1 cellular context compared by ENCODE assay signal in the genomic region with DNA sequence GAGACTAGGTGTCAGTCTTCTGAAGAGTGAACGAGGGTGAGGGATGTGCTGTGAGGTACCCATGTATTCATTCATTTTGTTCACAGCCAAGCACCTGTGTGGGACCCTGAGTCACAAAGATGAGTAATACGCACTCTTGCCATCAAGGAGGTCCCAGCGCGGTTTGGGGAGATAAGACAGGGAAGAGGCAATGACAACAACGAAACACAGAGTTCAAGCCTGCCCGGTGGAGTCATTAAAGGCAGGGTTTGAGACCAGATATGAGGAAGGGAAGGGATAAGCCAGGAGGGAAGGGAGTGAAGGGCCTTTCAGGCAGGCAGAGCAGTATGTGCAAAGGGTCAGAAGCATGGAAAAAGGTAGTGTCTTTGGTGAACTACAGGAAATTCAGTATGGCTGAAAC.
TF ChIP-seq lines count a peak whose summit lies in the region.

No MANE protein-coding gene starts in this region.

TF ChIP-seq in K562, 482 proteins besides CTCF, POLR2A, EP300 and RAD21 (continued from another document):
- TF ChIP-seq, protein P1, sequence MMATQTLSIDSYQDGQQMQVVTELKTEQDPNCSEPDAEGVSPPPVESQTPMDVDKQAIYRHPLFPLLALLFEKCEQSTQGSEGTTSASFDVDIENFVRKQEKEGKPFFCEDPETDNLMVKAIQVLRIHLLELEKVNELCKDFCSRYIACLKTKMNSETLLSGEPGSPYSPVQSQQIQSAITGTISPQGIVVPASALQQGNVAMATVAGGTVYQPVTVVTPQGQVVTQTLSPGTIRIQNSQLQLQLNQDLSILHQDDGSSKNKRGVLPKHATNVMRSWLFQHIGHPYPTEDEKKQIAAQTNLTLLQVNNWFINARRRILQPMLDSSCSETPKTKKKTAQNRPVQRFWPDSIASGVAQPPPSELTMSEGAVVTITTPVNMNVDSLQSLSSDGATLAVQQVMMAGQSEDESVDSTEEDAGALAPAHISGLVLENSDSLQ (IDR thresholded peaks at IDR 0.05), result peak; percentile 38; the same call in 1 of the 2 replicates
- TF ChIP-seq FOS (IDR thresholded peaks at IDR 0.05; ENCODE audit: extremely low read depth, insufficient read length) (peak; percentile 55), MTA3 (IDR thresholded peaks at IDR 0.05; ENCODE audit: borderline replicate concordance) (0 out of 2 replicates have a peak, but pooled peaks have one; percentile 64), ATF7 (IDR thresholded peaks at IDR 0.05) (peak; percentile 59; the same call in 1 of the 2 replicates), ZEB2 (IDR thresholded peaks at IDR 0.05) (peak; percentile 95), SMARCC2 (IDR thresholded peaks at IDR 0.05; ENCODE audit: low read depth) (peak; percentile 87), CBFA2T2 (conservative IDR thresholded peaks at IDR 0.05) (peak; percentile 82), ARNT (IDR thresholded peaks at IDR 0.05) (0 out of 4 replicates have a peak, but pooled peaks of 1 of the 2 experiments have one; percentile 25), HDAC1 (IDR thresholded peaks at IDR 0.05) (peak in 1 of 2 experiments; percentile 75; a peak in 2 of 4 replicates), MECOM (CRISPR knock-in tag; IDR thresholded peaks at IDR 0.05) (peak; percentile 74; the same call in 1 of the 2 replicates), CBFA2T3 (IDR thresholded peaks at IDR 0.05) (peak; percentile 89), MTA1 (IDR thresholded peaks at IDR 0.05; ENCODE audit: borderline replicate concordance) (peak; percentile 75; the same call in 1 of the 2 replicates), MEIS2 (IDR thresholded peaks at IDR 0.05; ENCODE audit: partially characterized antibody) (peak; percentile 42), MTA2 (IDR thresholded peaks at IDR 0.05; ENCODE audit: low read depth) (peak; percentile 64; the same call in 1 of the 2 replicates), FOXK2 (conservative IDR thresholded peaks at IDR 0.05 in 1 of 2, IDR thresholded peaks at IDR 0.05 in 1 of 2; ENCODE audit: low read depth in 2 of 2) (peak; percentile 81 to 89), BCOR (IDR thresholded peaks at IDR 0.05) (0 out of 2 replicates have a peak, but pooled peaks have one; percentile 40), ZFPM2 (CRISPR knock-in tag; IDR thresholded peaks at IDR 0.05) (no peak), JUND (IDR thresholded peaks at IDR 0.05; ENCODE audit: borderline replicate concordance, low read depth, low read length) (peak; percentile 89), JUND (tag; IDR thresholded peaks at IDR 0.05; ENCODE audit: borderline replicate concordance, low read depth, low read length) (peak; percentile 89; the same call in 2 of the 3 replicates), TRIM24 (IDR thresholded peaks at IDR 0.05) (peak; percentile 66 to 76), NFIC (IDR thresholded peaks at IDR 0.05) (peak; percentile 35; the same call in 1 of the 2 replicates), JUN (IDR thresholded peaks at IDR 0.05; ENCODE audit: borderline replicate concordance, low read depth, low read length) (peak; percentile 88; the same call in 1 of the 2 replicates), JUN (CRISPR knock-in tag; IDR thresholded peaks at IDR 0.05; ENCODE audit: borderline replicate concordance) (no peak), SOX6 (IDR thresholded peaks at IDR 0.05) (peak; percentile 76), ZNF561 (CRISPR knock-in tag; conservative IDR thresholded peaks at IDR 0.05) (no peak), BACH1 (tag; IDR thresholded peaks at IDR 0.05) (no peak), EHMT2 (IDR thresholded peaks at IDR 0.05) (0 out of 2 replicates have a peak, but pooled peaks have one; percentile 51), POLR2AphosphoS5 (IDR thresholded peaks at IDR 0.05; ENCODE audit: control insufficient read depth, insufficient read depth, low read depth, low read length) (peak; percentile 42; the same call in 1 of the 2 replicates), SP2 (IDR thresholded peaks at IDR 0.05; ENCODE audit: extremely low read depth, low read depth, low read length, poor library complexity, severe bottlenecking) (no peak), ZNF224 (CRISPR knock-in tag; IDR thresholded peaks at IDR 0.05) (no peak), NBN (IDR thresholded peaks at IDR 0.05; ENCODE audit: low read depth) (peak; percentile 55; the same call in 1 of the 2 replicates), NCOR1 (IDR thresholded peaks at IDR 0.05) (peak; percentile 56), TAL1 (IDR thresholded peaks at IDR 0.05) (peak; percentile 57)
- TF ChIP-seq, protein P2, sequence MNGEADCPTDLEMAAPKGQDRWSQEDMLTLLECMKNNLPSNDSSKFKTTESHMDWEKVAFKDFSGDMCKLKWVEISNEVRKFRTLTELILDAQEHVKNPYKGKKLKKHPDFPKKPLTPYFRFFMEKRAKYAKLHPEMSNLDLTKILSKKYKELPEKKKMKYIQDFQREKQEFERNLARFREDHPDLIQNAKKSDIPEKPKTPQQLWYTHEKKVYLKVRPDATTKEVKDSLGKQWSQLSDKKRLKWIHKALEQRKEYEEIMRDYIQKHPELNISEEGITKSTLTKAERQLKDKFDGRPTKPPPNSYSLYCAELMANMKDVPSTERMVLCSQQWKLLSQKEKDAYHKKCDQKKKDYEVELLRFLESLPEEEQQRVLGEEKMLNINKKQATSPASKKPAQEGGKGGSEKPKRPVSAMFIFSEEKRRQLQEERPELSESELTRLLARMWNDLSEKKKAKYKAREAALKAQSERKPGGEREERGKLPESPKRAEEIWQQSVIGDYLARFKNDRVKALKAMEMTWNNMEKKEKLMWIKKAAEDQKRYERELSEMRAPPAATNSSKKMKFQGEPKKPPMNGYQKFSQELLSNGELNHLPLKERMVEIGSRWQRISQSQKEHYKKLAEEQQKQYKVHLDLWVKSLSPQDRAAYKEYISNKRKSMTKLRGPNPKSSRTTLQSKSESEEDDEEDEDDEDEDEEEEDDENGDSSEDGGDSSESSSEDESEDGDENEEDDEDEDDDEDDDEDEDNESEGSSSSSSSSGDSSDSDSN (IDR thresholded peaks at IDR 0.05; ENCODE audit: borderline replicate concordance in 1 of 2, low read depth in 2 of 2, low read length in 2 of 2), result peak in 1 of 2 experiments; percentile 67; a peak in 1 of 4 replicates
- TF ChIP-seq, protein P3, sequence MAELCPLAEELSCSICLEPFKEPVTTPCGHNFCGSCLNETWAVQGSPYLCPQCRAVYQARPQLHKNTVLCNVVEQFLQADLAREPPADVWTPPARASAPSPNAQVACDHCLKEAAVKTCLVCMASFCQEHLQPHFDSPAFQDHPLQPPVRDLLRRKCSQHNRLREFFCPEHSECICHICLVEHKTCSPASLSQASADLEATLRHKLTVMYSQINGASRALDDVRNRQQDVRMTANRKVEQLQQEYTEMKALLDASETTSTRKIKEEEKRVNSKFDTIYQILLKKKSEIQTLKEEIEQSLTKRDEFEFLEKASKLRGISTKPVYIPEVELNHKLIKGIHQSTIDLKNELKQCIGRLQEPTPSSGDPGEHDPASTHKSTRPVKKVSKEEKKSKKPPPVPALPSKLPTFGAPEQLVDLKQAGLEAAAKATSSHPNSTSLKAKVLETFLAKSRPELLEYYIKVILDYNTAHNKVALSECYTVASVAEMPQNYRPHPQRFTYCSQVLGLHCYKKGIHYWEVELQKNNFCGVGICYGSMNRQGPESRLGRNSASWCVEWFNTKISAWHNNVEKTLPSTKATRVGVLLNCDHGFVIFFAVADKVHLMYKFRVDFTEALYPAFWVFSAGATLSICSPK (IDR thresholded peaks at IDR 0.05; ENCODE audit: borderline replicate concordance), result no peak
- TF ChIP-seq, protein P4, sequence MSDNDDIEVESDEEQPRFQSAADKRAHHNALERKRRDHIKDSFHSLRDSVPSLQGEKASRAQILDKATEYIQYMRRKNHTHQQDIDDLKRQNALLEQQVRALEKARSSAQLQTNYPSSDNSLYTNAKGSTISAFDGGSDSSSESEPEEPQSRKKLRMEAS (CRISPR knock-in tag; IDR thresholded peaks at IDR 0.05), result 0 out of 2 replicates have a peak, but pooled peaks have one; percentile 29
- TF ChIP-seq, protein P5, sequence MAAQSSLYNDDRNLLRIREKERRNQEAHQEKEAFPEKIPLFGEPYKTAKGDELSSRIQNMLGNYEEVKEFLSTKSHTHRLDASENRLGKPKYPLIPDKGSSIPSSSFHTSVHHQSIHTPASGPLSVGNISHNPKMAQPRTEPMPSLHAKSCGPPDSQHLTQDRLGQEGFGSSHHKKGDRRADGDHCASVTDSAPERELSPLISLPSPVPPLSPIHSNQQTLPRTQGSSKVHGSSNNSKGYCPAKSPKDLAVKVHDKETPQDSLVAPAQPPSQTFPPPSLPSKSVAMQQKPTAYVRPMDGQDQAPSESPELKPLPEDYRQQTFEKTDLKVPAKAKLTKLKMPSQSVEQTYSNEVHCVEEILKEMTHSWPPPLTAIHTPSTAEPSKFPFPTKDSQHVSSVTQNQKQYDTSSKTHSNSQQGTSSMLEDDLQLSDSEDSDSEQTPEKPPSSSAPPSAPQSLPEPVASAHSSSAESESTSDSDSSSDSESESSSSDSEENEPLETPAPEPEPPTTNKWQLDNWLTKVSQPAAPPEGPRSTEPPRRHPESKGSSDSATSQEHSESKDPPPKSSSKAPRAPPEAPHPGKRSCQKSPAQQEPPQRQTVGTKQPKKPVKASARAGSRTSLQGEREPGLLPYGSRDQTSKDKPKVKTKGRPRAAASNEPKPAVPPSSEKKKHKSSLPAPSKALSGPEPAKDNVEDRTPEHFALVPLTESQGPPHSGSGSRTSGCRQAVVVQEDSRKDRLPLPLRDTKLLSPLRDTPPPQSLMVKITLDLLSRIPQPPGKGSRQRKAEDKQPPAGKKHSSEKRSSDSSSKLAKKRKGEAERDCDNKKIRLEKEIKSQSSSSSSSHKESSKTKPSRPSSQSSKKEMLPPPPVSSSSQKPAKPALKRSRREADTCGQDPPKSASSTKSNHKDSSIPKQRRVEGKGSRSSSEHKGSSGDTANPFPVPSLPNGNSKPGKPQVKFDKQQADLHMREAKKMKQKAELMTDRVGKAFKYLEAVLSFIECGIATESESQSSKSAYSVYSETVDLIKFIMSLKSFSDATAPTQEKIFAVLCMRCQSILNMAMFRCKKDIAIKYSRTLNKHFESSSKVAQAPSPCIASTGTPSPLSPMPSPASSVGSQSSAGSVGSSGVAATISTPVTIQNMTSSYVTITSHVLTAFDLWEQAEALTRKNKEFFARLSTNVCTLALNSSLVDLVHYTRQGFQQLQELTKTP (IDR thresholded peaks at IDR 0.05; ENCODE audit: low read depth in 1 of 2, partially characterized antibody in 2 of 2), result peak in 1 of 2 experiments; percentile 40
